ENCODE assay signal across 21 cellular contexts in genomic region chr15:40412095-40412759, GRCh38. TPM values are rescaled to one million over a fixed set of nuclear protein-coding genes. Genes with fewer than 3 reads are reported as not detected.
DNase-seq lines count a peak whose midpoint lies in the region; ATAC-seq and TF ChIP-seq lines count a peak whose summit lies in the region.
"Had no signal": no experiment of that assay in that cellular context is flagged by ENCODE, and none has a peak within 500 bp of the region (broad histone marks: within the 10 kb centered on the region; RNA-seq: fewer than 3 reads in every experiment).

No MANE protein-coding gene starts in this region.

- no peak for TF ChIP-seq POLR2A in lower leg skin (IDR thresholded peaks at IDR 0.05)

- H3K27me3 Mint-ChIP-seq in glutamatergic neuron (ENCODE audit: unreplicated experiment), result no peaks in the 10 kb centered on the region
- H3K27me3 Mint-ChIP-seq: naive thymus-derived CD4-positive, alpha-beta T cell; stimulated activated naive CD8-positive, alpha-beta T cell treated with anti-CD3 and anti-CD28 coated beads, Interleukin-15, Interleukin-2, amounts not matched to agents 100 ng/mL and 50 ng/mL, for 24 hours had no signal

- no peak for ATAC-seq in HG02798 (IDR thresholded peaks at IDR 0.05; ENCODE audit: poor library complexity, unreplicated experiment)
- ATAC-seq in HG02588 (IDR thresholded peaks at IDR 0.05; ENCODE audit: unreplicated experiment), result no peak
- ATAC-seq: naive thymus-derived CD4-positive, alpha-beta T cell had no signal

- no peak overlapping the region for H3K4me3 ChIP-seq in lower leg skin (ENCODE audit: low read depth, poor library complexity, severe bottlenecking)
- H3K4me3 ChIP-seq: breast epithelium, tibial artery had no signal

- TF ChIP-seq CTCF in RWPE1 (conservative IDR thresholded peaks at IDR 0.05; ENCODE audit: low read depth) (no peak), glutamatergic neuron (IDR thresholded peaks at IDR 0.05; ENCODE audit: partially characterized antibody, unreplicated experiment) (no peak), lower leg skin (IDR thresholded peaks at IDR 0.05) (no peak)

- H3K9me3 Mint-ChIP-seq in glutamatergic neuron (ENCODE audit: unreplicated experiment), result peaks cover 5% of the 10 kb centered on the region
- H3K9me3 Mint-ChIP-seq: H9; naive thymus-derived CD4-positive, alpha-beta T cell; stimulated activated naive CD8-positive, alpha-beta T cell treated with anti-CD3 and anti-CD28 coated beads, Interleukin-15, Interleukin-2, amounts not matched to agents 100 ng/mL and 50 ng/mL, for 24 hours had no signal

- H3K36me3 Mint-ChIP-seq in glutamatergic neuron (ENCODE audit: unreplicated experiment), result no peaks in the 10 kb centered on the region

- no peaks in the 10 kb centered on the region for H3K4me1 Mint-ChIP-seq in glutamatergic neuron (ENCODE audit: low read depth, unreplicated experiment)

- no peak overlapping the region for H3K27ac Mint-ChIP-seq in glutamatergic neuron (ENCODE audit: unreplicated experiment)
- H3K27ac Mint-ChIP-seq: stimulated activated naive CD8-positive, alpha-beta T cell treated with anti-CD3 and anti-CD28 coated beads, Interleukin-15, Interleukin-2, amounts not matched to agents 100 ng/mL and 50 ng/mL, for 24 hours had no signal

- peak overlapping the region; percentile 2; the same call in 1 of the 2 replicates for H3K27ac ChIP-seq in RWPE1
- H3K27ac ChIP-seq: breast epithelium, tibial artery had no signal

- DNase-seq in LoVo (ENCODE audit: low spot score) (peak; percentile 25), RWPE1 (ENCODE audit: low spot score) (no peak), glutamatergic neuron (no peak), posterior vena cava (ENCODE audit: low spot score) (peak; percentile 38), lower leg skin (ENCODE audit: low spot score in 2 of 2) (no peak)
- DNase-seq: activated CD4-positive, alpha-beta T cell treated with anti-CD3 and anti-CD28 coated beads, Interleukin-2, amount 50 U/mL, for 1 hour; activated effector memory CD4-positive, alpha-beta T cell treated with Interleukin-2 at 50 U/mL for 16 hours; H9; IMR-90; naive thymus-derived CD4-positive, alpha-beta T cell; NCI-H1105; NCI-H1930; NCI-H526 treated with DMSO at 0.1 percent for 48 hours; occipital lobe; right cardiac atrium; T-helper 2 cell; tibial artery had no signal

- intact Hi-C loops in posterior vena cava (cut with DNase I) (no loop called here), lower leg skin (cut with DNase I; ENCODE audit: low total_unique reads) (no loop called here)

- 86 to 90% methylated on average over 7 of the region's 7 CpGs for WGBS in lower leg skin, 2 donors

- CTCF ChIA-PET in RWPE1 (lab: Yijun Ruan, JAX), result interaction anchor here (0.5 to 0.6 kb wide), 2 partner anchors 10 to 436 kb away, joined by 3 read pairs; no protein-coding TSS in a partner anchor

- POLR2A ChIA-PET in RWPE1 (lab: Yijun Ruan, JAX; ENCODE audit: low non-redundant PET), result no interaction called here

- H3K4me3 Mint-ChIP-seq in glutamatergic neuron (ENCODE audit: unreplicated experiment), result peak overlapping the region; percentile 22
- H3K4me3 Mint-ChIP-seq: H9; naive thymus-derived CD4-positive, alpha-beta T cell; stimulated activated naive CD8-positive, alpha-beta T cell treated with anti-CD3 and anti-CD28 coated beads, Interleukin-15, Interleukin-2, amounts not matched to agents 100 ng/mL and 50 ng/mL, for 24 hours had no signal

RNA-seq across cellular contexts. Expression of gene IVD, which starts 6.6 kb away (rescaled TPM):
- total RNA-seq in glutamatergic neuron (ENCODE audit: unreplicated experiment) (44.3 TPM), posterior vena cava (10 to 100 TPM; 24.3 to 38.9 TPM), lower leg skin (10 to 100 TPM in 3 of 4 donors, 1 to 10 TPM in 1; 5.9 to 21.1 (median 12.6) TPM)

RNA-seq across cellular contexts. Expression of gene BAHD1, which starts 28.5 kb away (rescaled TPM):
- total RNA-seq in glutamatergic neuron (ENCODE audit: unreplicated experiment), result 29.9 TPM
- 10 to 100 TPM; 11.9 to 13.8 TPM for total RNA-seq in posterior vena cava
- total RNA-seq in lower leg skin, result 10 to 100 TPM; 12.8 to 18.5 (median 16.2) TPM

RNA-seq across cellular contexts. Expression of gene KNSTRN, which starts 29.7 kb away (rescaled TPM):
- total RNA-seq in glutamatergic neuron (ENCODE audit: unreplicated experiment) (62.9 TPM), posterior vena cava (1 to 10 TPM; 5.4 to 8.4 TPM), lower leg skin (10 to 100 TPM in 3 of 4 donors, 1 to 10 TPM in 1; 7.6 to 24.8 (median 13.1) TPM)

RNA-seq across cellular contexts. Expression of gene DISP2, which starts 54.2 kb away (rescaled TPM):
- total RNA-seq in glutamatergic neuron (ENCODE audit: unreplicated experiment) (44.3 TPM), posterior vena cava (under 1 TPM; 0.05 to 0.32 TPM), lower leg skin (under 1 TPM in 3 of 4 donors, not detected in 1; 0.05 to 0.08 (median 0.06) TPM)

RNA-seq across cellular contexts. Expression of gene CHST14, which starts 58.6 kb away (rescaled TPM):
- total RNA-seq in glutamatergic neuron (ENCODE audit: unreplicated experiment) (3.9 TPM), posterior vena cava (10 to 100 TPM; 11.8 to 15.8 TPM), lower leg skin (1 to 10 TPM; 5.6 to 10.0 (median 8.8) TPM)

Comparison
In these comparisons a context has a peak if more than half of its experiments do, and no peak if none do; other contexts are left out.
1. DNase-seq: peak in LoVo (single experiment) and posterior vena cava (single experiment); none in RWPE1 (single experiment), glutamatergic neuron (single experiment) and lower leg skin (0 of 2).